In the genomic region with DNA sequence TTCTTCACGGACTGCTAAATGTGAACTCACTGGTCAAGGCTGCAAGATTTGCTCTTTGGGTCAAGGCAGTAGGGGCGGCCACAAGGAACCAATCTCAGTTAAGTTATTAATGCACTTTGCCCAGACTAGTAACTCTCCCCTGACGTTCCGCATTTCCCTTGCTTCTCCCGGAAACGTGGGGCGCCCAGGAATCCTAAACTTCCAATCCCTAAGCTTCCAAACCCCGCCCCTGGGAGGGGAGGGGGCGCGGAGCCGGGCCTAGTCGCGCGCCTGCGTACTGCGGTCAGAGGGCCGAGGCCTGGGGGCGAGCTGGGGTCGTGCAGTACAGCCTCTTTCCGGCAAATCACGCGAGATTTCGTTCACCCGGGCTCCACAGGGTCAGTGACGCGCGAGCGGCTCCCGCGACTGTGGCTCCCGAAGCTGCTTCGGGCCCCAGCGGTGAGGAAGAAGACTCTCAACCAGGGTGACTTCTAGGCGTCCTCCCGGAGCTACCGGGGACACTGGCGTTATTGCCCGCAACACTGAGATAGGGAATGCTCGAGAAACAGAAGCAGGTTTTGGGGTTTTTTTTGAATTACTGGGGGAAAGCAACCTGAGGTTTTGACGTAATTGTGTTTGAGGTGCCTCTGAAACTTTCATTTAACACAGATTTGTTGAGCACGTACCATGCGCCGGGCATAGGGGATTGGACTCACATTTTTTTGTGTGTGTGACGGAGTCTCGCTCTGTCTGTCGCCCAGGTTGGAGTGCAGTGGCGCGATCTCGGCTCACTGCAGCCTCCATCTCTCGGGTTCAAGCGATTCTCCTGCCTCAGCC, we compare ENCODE assay signal across 8 cellular contexts. TPM values are rescaled to one million over a fixed set of nuclear protein-coding genes. Genes with fewer than 3 reads are reported as not detected.
A peak's percentile ranks its signal among the peaks of the same experiment; 100 is the strongest.
DNase-seq lines count a peak whose midpoint lies in the region; ATAC-seq and TF ChIP-seq lines count a peak whose summit lies in the region.

A gene (plus strand): TSS at position 265 of the 816 bp plus-strand sequence. CDS start 7,032 bp downstream, outside the sequence.

- peak within 1 kb of the TSS; percentile 72 for H3K4me3 ChIP-seq in GM06990 (replicated peaks; ENCODE audit: low read depth, low read length)
- H3K4me3 ChIP-seq in thoracic aorta, result peak within 1 kb of the TSS; percentile 81

- H3K9me3 ChIP-seq in thoracic aorta, result no peaks in the 10 kb centered on the region

- POLR2A ChIA-PET in activated naive CD8-positive, alpha-beta T cell treated with anti-CD3 and anti-CD28 coated beads, Interleukin-2, amount 10 ng/mL, durations not matched to agents 7 days and 5 days (lab: Charles Lee), result interaction anchor here (0.6 to 2.7 kb wide), 8 partner anchors 9 to 239 kb away, joined by 3 to 15 read pairs (median 4); a partner anchor contains a TSS

- peak within 1 kb of the TSS; percentile 94 for H3K27ac Mint-ChIP-seq in activated naive CD8-positive, alpha-beta T cell treated with anti-CD3 and anti-CD28 coated beads, Interleukin-2, amount 10 ng/mL, durations not matched to agents 7 days and 5 days
- H3K27ac Mint-ChIP-seq in osteocyte (ENCODE audit: unreplicated experiment), result peak within 1 kb of the TSS; percentile 100

- ATAC-seq in HG02623 (IDR thresholded peaks at IDR 0.05; ENCODE audit: unreplicated experiment) (peak; percentile 83), thoracic aorta (ENCODE audit: insufficient number of reproducible peaks, low FRiP score, low read depth) (peak; percentile 96)
- ATAC-seq in activated naive CD8-positive, alpha-beta T cell treated with anti-CD3 and anti-CD28 coated beads, Interleukin-2, amount 10 ng/mL, durations not matched to agents 7 days and 5 days (ENCODE audit: low read depth), result peak; percentile 98

- H3K36me3 Mint-ChIP-seq in activated naive CD8-positive, alpha-beta T cell treated with anti-CD3 and anti-CD28 coated beads, Interleukin-2, amount 10 ng/mL, durations not matched to agents 7 days and 5 days, result no peaks in the 10 kb centered on the region
- H3K36me3 Mint-ChIP-seq in osteocyte (ENCODE audit: unreplicated experiment), result no peaks in the 10 kb centered on the region

- H3K9me3 Mint-ChIP-seq in activated naive CD8-positive, alpha-beta T cell treated with anti-CD3 and anti-CD28 coated beads, Interleukin-2, amount 10 ng/mL, durations not matched to agents 7 days and 5 days, result no peaks in the 10 kb centered on the region
- no peaks in the 10 kb centered on the region for H3K9me3 Mint-ChIP-seq in osteocyte (ENCODE audit: unreplicated experiment)

- TF ChIP-seq CTCF in GM06990 (IDR thresholded peaks at IDR 0.05; ENCODE audit: insufficient read depth, low read length, poor library complexity, severe bottlenecking) (no peak), osteocyte (IDR thresholded peaks at IDR 0.05) (no peak), thoracic aorta (IDR thresholded peaks at IDR 0.05) (peak; percentile 31)

- peak within 1 kb of the TSS; percentile 91 for H3K4me3 Mint-ChIP-seq in activated naive CD8-positive, alpha-beta T cell treated with anti-CD3 and anti-CD28 coated beads, Interleukin-2, amount 10 ng/mL, durations not matched to agents 7 days and 5 days
- H3K4me3 Mint-ChIP-seq in osteocyte (ENCODE audit: unreplicated experiment), result peak within 1 kb of the TSS; percentile 93

- H3K4me1 ChIP-seq in thoracic aorta (ENCODE audit: control insufficient read depth in 1 of 2, low read depth in 2 of 2), result peaks cover 0 to 18% of the 10 kb centered on the region in 2 donors

- DNase-seq in GM06990 (ENCODE audit: extremely low read depth, insufficient read length) (peak; percentile 92), NCI-H1105 treated with DMSO at 0.1 percent for 48 hours (lab: John Stamatoyannopoulos, UW) (peak; percentile 95), SKM-1 treated with dmso at 0.1 percent for 144 hours (lab: John Stamatoyannopoulos, UW; ENCODE audit: unreplicated experiment) (peak; percentile 59), head of caudate nucleus (peak; percentile 87 to 98 (median 94)), osteocyte (ENCODE audit: extremely low spot score, unreplicated experiment) (peak; percentile 99), thoracic aorta (ENCODE audit: low spot score) (peak; percentile 91)
- peak; percentile 87 for DNase-seq in activated naive CD8-positive, alpha-beta T cell treated with anti-CD3 and anti-CD28 coated beads, Interleukin-2, amount 10 ng/mL, durations not matched to agents 7 days and 5 days

- peaks cover 13% of the 10 kb centered on the region for H3K4me1 Mint-ChIP-seq in activated naive CD8-positive, alpha-beta T cell treated with anti-CD3 and anti-CD28 coated beads, Interleukin-2, amount 10 ng/mL, durations not matched to agents 7 days and 5 days
- H3K4me1 Mint-ChIP-seq in osteocyte (ENCODE audit: unreplicated experiment), result peaks cover 21% of the 10 kb centered on the region

- no peaks in the 10 kb centered on the region for H3K36me3 ChIP-seq in GM06990 (ENCODE audit: control insufficient read depth, insufficient read depth, low read length)
- no peaks in the 10 kb centered on the region for H3K36me3 ChIP-seq in thoracic aorta

- H3K27me3 ChIP-seq in GM06990 (replicated peaks; ENCODE audit: control insufficient read depth, insufficient read depth, low read length) (no peaks in the 10 kb centered on the region), thoracic aorta (replicated peaks; ENCODE audit: insufficient read depth) (no peaks in the 10 kb centered on the region)

- H3K27me3 Mint-ChIP-seq in activated naive CD8-positive, alpha-beta T cell treated with anti-CD3 and anti-CD28 coated beads, Interleukin-2, amount 10 ng/mL, durations not matched to agents 7 days and 5 days, result peaks cover 2% of the 10 kb centered on the region
- no peaks in the 10 kb centered on the region for H3K27me3 Mint-ChIP-seq in osteocyte (ENCODE audit: unreplicated experiment)

- intact Hi-C loops in head of caudate nucleus (cut with DNase I), result no loop called here

- H3K27ac ChIP-seq in thoracic aorta, result peak within 1 kb of the TSS; percentile 83 to 92

RNA-seq across cellular contexts. Expression of the gene that starts here (rescaled TPM):
- 1 to 10 TPM; 3.4 to 3.6 TPM for total RNA-seq in activated naive CD8-positive, alpha-beta T cell treated with anti-CD3 and anti-CD28 coated beads, Interleukin-2, amount 10 ng/mL, durations not matched to agents 7 days and 5 days
- total RNA-seq in osteocyte (5.0 and 7.2 TPM in 2 replicates), thoracic aorta (1 to 10 TPM; 2.2 to 4.3 TPM)

Comparison
In these comparisons a context has a peak if more than half of its experiments do, and no peak if none do; other contexts are left out.
1. Peak in every context shown above with its lines: DNase-seq, ATAC-seq, H3K4me3 ChIP-seq and H3K27ac ChIP-seq.